ENCODE assay signal across 19 cellular contexts in genomic region chr1:3017440-3018050, GRCh38. TPM values are rescaled to one million over a fixed set of nuclear protein-coding genes. Genes with fewer than 3 reads are reported as not detected.
"Had no signal": no experiment of that assay in that cellular context is flagged by ENCODE, and none has a peak within 500 bp of the region (broad histone marks: within the 10 kb centered on the region; RNA-seq: fewer than 3 reads in every experiment).

No MANE protein-coding gene starts in this region.

- H3K4me3 ChIP-seq: hepatocyte, lung, prostate gland, suprapubic skin had no signal

- H3K4me3 Mint-ChIP-seq: activated naive CD4-positive, alpha-beta T cell treated with anti-CD3 and anti-CD28 coated beads, Interleukin-2, amount 50 U/mL, for 24 hours; activated T-cell treated with anti-CD3 and anti-CD28 coated beads, Interleukin-2, amount 50 U/mL, for 72 hours; brain; dendritic cell treated with granulocyte-macrophage colony-stimulating factor and Interleukin-4, amounts not matched to agents 40 ng/mL and 50 ng/mL, for 4 days; naive thymus-derived CD4-positive, alpha-beta T cell had no signal

- DNase-seq: activated CD4-positive, alpha-beta T cell treated with anti-CD3 and anti-CD28 coated beads, Interleukin-2, amount 50 U/mL, for 1 hour; activated CD4-positive, CD25-positive, alpha-beta regulatory T cell; activated T-cell treated with anti-CD3 and anti-CD28 coated beads, Interleukin-2, amount 50 U/mL, for 72 hours; erythroblast; kidney glomerular epithelial cell; stimulated activated CD4-positive, alpha-beta T cell treated with anti-CD3 and anti-CD28 coated beads, Interleukin-4, amount 100 ng/mL, for 1 hour; stimulated activated CD8-positive, alpha-beta memory T cell treated with anti-CD3 and anti-CD28 coated beads, Interleukin-4, amount 100 ng/mL, for 48 hours; stimulated activated naive CD8-positive, alpha-beta T cell treated with anti-CD3 and anti-CD28 coated beads, Interleukin-15, Interleukin-2, amounts not matched to agents 100 U/mL and 50 U/mL, for 24 hours had no signal

- H2AFZ ChIP-seq: hepatocyte had no signal

- H3K4me1 ChIP-seq: prostate gland, suprapubic skin had no signal

- H3K9me3 Mint-ChIP-seq: activated naive CD4-positive, alpha-beta T cell treated with anti-CD3 and anti-CD28 coated beads, Interleukin-2, amount 50 U/mL, for 24 hours; activated T-cell treated with anti-CD3 and anti-CD28 coated beads, Interleukin-2, amount 50 U/mL, for 72 hours; dendritic cell treated with granulocyte-macrophage colony-stimulating factor and Interleukin-4, amounts not matched to agents 40 ng/mL and 50 ng/mL, for 4 days had no signal

- H3K27me3 ChIP-seq: hepatocyte had no signal

- H3K27ac ChIP-seq: hepatocyte, prostate gland, suprapubic skin had no signal

- H3K36me3 Mint-ChIP-seq: activated naive CD4-positive, alpha-beta T cell treated with anti-CD3 and anti-CD28 coated beads, Interleukin-2, amount 50 U/mL, for 24 hours; brain; naive thymus-derived CD4-positive, alpha-beta T cell had no signal

- H3K36me3 ChIP-seq: prostate gland, suprapubic skin had no signal

- H3K4me2 ChIP-seq: hepatocyte had no signal

- ATAC-seq: activated T-cell treated with anti-CD3 and anti-CD28 coated beads, Interleukin-2, amount 50 U/mL, for 72 hours; naive thymus-derived CD4-positive, alpha-beta T cell; sciatic nerve; SK-N-SH treated with all-trans-retinoic acid at 6 μM for 48 hours; stimulated activated naive CD8-positive, alpha-beta T cell treated with anti-CD3 and anti-CD28 coated beads, Interleukin-15, Interleukin-2, amounts not matched to agents 100 U/mL and 50 U/mL, for 24 hours had no signal

- H3K27ac Mint-ChIP-seq: activated naive CD4-positive, alpha-beta T cell treated with anti-CD3 and anti-CD28 coated beads, Interleukin-2, amount 50 U/mL, for 24 hours; activated T-cell treated with anti-CD3 and anti-CD28 coated beads, Interleukin-2, amount 50 U/mL, for 72 hours; brain; dendritic cell treated with granulocyte-macrophage colony-stimulating factor and Interleukin-4, amounts not matched to agents 40 ng/mL and 50 ng/mL, for 4 days; naive thymus-derived CD4-positive, alpha-beta T cell had no signal

- H3K9me3 ChIP-seq: prostate gland, suprapubic skin had no signal

RNA-seq across cellular contexts. Expression of gene ACTRT2, which starts 3.7 kb away (rescaled TPM):
- total RNA-seq: activated T-cell treated with anti-CD3 and anti-CD28 coated beads, Interleukin-2, amount 50 U/mL, for 72 hours; hepatocyte; lung; naive thymus-derived CD4-positive, alpha-beta T cell; sciatic nerve; suprapubic skin; T-helper 1 cell treated with Interleukin-12 subunit alpha and Interleukin-12 subunit beta and Interleukin-4 antibody, amounts not matched to agents 30 ng/mL and 1 ng/mL, for 36 hours had no signal
- polyA plus RNA-seq: hepatocyte; lung; naive thymus-derived CD4-positive, alpha-beta T cell had no signal

RNA-seq across cellular contexts. Expression of gene PRDM16, which starts 51.5 kb away (rescaled TPM):
- polyA plus RNA-seq: naive thymus-derived CD4-positive, alpha-beta T cell had no signal
